1 cellular context compared by ENCODE assay signal in genomic region chr2:21819475-21819874, GRCh38.
TF ChIP-seq lines count a peak whose summit lies in the region.

No MANE protein-coding gene starts in this region.

TF ChIP-seq in IMR-90, 13 proteins besides CTCF, POLR2A, EP300 and RAD21 (continued from another document):
- TF ChIP-seq ELK1 (IDR thresholded peaks at IDR 0.05; ENCODE audit: borderline replicate concordance, low read depth, low read length), result no peak
- no peak for TF ChIP-seq RFX5 (IDR thresholded peaks at IDR 0.05; ENCODE audit: low read depth, low read length)
- no peak for TF ChIP-seq MAZ (IDR thresholded peaks at IDR 0.05; ENCODE audit: borderline replicate concordance, low read depth, low read length)
- TF ChIP-seq FOS (IDR thresholded peaks at IDR 0.05; ENCODE audit: low read depth, low read length), result peak; percentile 47; the same call in 1 of the 2 replicates
- TF ChIP-seq, protein P1, sequence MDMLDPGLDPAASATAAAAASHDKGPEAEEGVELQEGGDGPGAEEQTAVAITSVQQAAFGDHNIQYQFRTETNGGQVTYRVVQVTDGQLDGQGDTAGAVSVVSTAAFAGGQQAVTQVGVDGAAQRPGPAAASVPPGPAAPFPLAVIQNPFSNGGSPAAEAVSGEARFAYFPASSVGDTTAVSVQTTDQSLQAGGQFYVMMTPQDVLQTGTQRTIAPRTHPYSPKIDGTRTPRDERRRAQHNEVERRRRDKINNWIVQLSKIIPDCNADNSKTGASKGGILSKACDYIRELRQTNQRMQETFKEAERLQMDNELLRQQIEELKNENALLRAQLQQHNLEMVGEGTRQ (IDR thresholded peaks at IDR 0.05; ENCODE audit: low read depth, low read length), result peak; percentile 60
- TF ChIP-seq NFE2L2 (IDR thresholded peaks at IDR 0.05; ENCODE audit: low read depth, low read length), result no peak
- TF ChIP-seq RCOR1 (IDR thresholded peaks at IDR 0.05; ENCODE audit: insufficient replicate concordance, low read length), result no peak
- peak; percentile 94 for TF ChIP-seq CEBPB (IDR thresholded peaks at IDR 0.05; ENCODE audit: low read depth, low read length)
- TF ChIP-seq SMC3 (IDR thresholded peaks at IDR 0.05; ENCODE audit: low read depth, low read length), result no peak
